15 cellular contexts compared by ENCODE assay signal in the genomic region with DNA sequence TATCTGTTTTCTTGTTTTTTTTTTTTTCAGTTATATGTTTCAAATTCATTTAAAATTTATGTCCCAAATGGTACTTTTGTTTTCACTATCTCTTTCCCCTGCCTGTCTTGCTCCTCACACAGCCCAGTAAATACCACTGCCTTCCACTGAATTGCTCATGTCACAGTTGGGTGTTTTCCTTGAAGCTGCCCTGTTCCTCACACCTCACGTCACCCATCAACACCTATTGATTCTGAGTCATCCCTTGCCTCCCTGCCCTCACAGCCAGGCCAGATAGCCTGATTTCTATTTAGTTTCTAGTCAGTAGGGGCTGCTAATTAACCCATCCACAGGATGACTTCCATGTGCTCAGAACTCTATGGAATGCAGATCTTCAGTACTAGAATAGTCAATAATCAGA. TPM values are rescaled to one million over a fixed set of nuclear protein-coding genes. Genes with fewer than 3 reads are reported as not detected.
DNase-seq lines count a peak whose midpoint lies in the region; ATAC-seq and TF ChIP-seq lines count a peak whose summit lies in the region.
"Had no signal": no experiment of that assay in that cellular context is flagged by ENCODE, and none has a peak within 500 bp of the region (broad histone marks: within the 10 kb centered on the region; RNA-seq: fewer than 3 reads in every experiment).

No MANE protein-coding gene starts in this region.

- H3K4me3 Mint-ChIP-seq in activated CD8-positive, alpha-beta T cell treated with anti-CD3 and anti-CD28 coated beads, Interleukin-2, amount 10 ng/mL, durations not matched to agents 7 days and 5 days, result no peak overlapping the region
- no peak overlapping the region for H3K4me3 Mint-ChIP-seq in activated CD4-positive, alpha-beta T cell treated with anti-CD3 and anti-CD28 coated beads, Interleukin-2, amount 10 ng/mL, durations not matched to agents 7 days and 5 days
- H3K4me3 Mint-ChIP-seq: activated naive CD8-positive, alpha-beta T cell treated with anti-CD3 and anti-CD28 coated beads, Interleukin-2, amount 10 ng/mL, durations not matched to agents 7 days and 5 days; immature natural killer cell had no signal

- H3K36me3 Mint-ChIP-seq in activated CD8-positive, alpha-beta T cell treated with anti-CD3 and anti-CD28 coated beads, Interleukin-2, amount 10 ng/mL, durations not matched to agents 7 days and 5 days (ENCODE audit: low read depth), result no peaks in the 10 kb centered on the region
- no peaks in the 10 kb centered on the region for H3K36me3 Mint-ChIP-seq in activated CD4-positive, alpha-beta T cell treated with anti-CD3 and anti-CD28 coated beads, Interleukin-2, amount 10 ng/mL, durations not matched to agents 7 days and 5 days (ENCODE audit: low read depth)
- H3K36me3 Mint-ChIP-seq: activated naive CD8-positive, alpha-beta T cell treated with anti-CD3 and anti-CD28 coated beads, Interleukin-2, amount 10 ng/mL, durations not matched to agents 7 days and 5 days had no signal

- POLR2A ChIA-PET in GM10248 (lab: Yijun Ruan, JAX), result no interaction called here
- POLR2A ChIA-PET in activated CD8-positive, alpha-beta T cell treated with anti-CD3 and anti-CD28 coated beads, Interleukin-2, amount 10 ng/mL, durations not matched to agents 7 days and 5 days (lab: Charles Lee), result no interaction called here
- POLR2A ChIA-PET in activated CD4-positive, alpha-beta T cell treated with anti-CD3 and anti-CD28 coated beads, Interleukin-2, amount 10 ng/mL, durations not matched to agents 7 days and 5 days (lab: Charles Lee), result no interaction called here

- ATAC-seq in GM19397 (IDR thresholded peaks at IDR 0.05; ENCODE audit: unreplicated experiment), result peak; percentile 94
- peak; percentile 65 for ATAC-seq in HG02852 (IDR thresholded peaks at IDR 0.05; ENCODE audit: unreplicated experiment)
- ATAC-seq in activated CD8-positive, alpha-beta T cell treated with anti-CD3 and anti-CD28 coated beads, Interleukin-2, amount 10 ng/mL, durations not matched to agents 7 days and 5 days, result no peak
- ATAC-seq: right lobe of liver had no signal

- no peak for TF ChIP-seq CTCF in GM10248 (IDR thresholded peaks at IDR 0.05; ENCODE audit: control extremely low read depth, extremely low read depth, low read depth, missing control alignments)

- no peaks in the 10 kb centered on the region for H3K27me3 Mint-ChIP-seq in activated CD8-positive, alpha-beta T cell treated with anti-CD3 and anti-CD28 coated beads, Interleukin-2, amount 10 ng/mL, durations not matched to agents 7 days and 5 days (ENCODE audit: low read depth)
- H3K27me3 Mint-ChIP-seq in activated CD4-positive, alpha-beta T cell treated with anti-CD3 and anti-CD28 coated beads, Interleukin-2, amount 10 ng/mL, durations not matched to agents 7 days and 5 days, result no peaks in the 10 kb centered on the region
- H3K27me3 Mint-ChIP-seq: activated naive CD8-positive, alpha-beta T cell treated with anti-CD3 and anti-CD28 coated beads, Interleukin-2, amount 10 ng/mL, durations not matched to agents 7 days and 5 days had no signal

- H3K27ac Mint-ChIP-seq in activated CD8-positive, alpha-beta T cell treated with anti-CD3 and anti-CD28 coated beads, Interleukin-2, amount 10 ng/mL, durations not matched to agents 7 days and 5 days, result no peak overlapping the region
- no peak overlapping the region for H3K27ac Mint-ChIP-seq in activated CD4-positive, alpha-beta T cell treated with anti-CD3 and anti-CD28 coated beads, Interleukin-2, amount 10 ng/mL, durations not matched to agents 7 days and 5 days
- H3K27ac Mint-ChIP-seq: activated naive CD8-positive, alpha-beta T cell treated with anti-CD3 and anti-CD28 coated beads, Interleukin-2, amount 10 ng/mL, durations not matched to agents 7 days and 5 days; immature natural killer cell had no signal

- CTCF ChIA-PET in GM10248 (lab: Yijun Ruan, JAX), result interaction anchor here (1.0 kb wide), 1 partner anchor 13 kb away, joined by 3 read pairs; no protein-coding TSS in a partner anchor
- CTCF ChIA-PET in activated CD8-positive, alpha-beta T cell treated with anti-CD3 and anti-CD28 coated beads, Interleukin-2, amount 10 ng/mL, durations not matched to agents 7 days and 5 days (lab: Charles Lee), result no interaction called here
- CTCF ChIA-PET in activated CD4-positive, alpha-beta T cell treated with anti-CD3 and anti-CD28 coated beads, Interleukin-2, amount 10 ng/mL, durations not matched to agents 7 days and 5 days (lab: Charles Lee), result no interaction called here

- peaks cover 3% of the 10 kb centered on the region for H3K9me3 Mint-ChIP-seq in activated CD8-positive, alpha-beta T cell treated with anti-CD3 and anti-CD28 coated beads, Interleukin-2, amount 10 ng/mL, durations not matched to agents 7 days and 5 days (ENCODE audit: insufficient read depth)
- peaks cover 3% of the 10 kb centered on the region for H3K9me3 Mint-ChIP-seq in activated CD4-positive, alpha-beta T cell treated with anti-CD3 and anti-CD28 coated beads, Interleukin-2, amount 10 ng/mL, durations not matched to agents 7 days and 5 days

- no peaks in the 10 kb centered on the region for H3K4me1 Mint-ChIP-seq in activated CD8-positive, alpha-beta T cell treated with anti-CD3 and anti-CD28 coated beads, Interleukin-2, amount 10 ng/mL, durations not matched to agents 7 days and 5 days (ENCODE audit: low read depth)
- H3K4me1 Mint-ChIP-seq in activated CD4-positive, alpha-beta T cell treated with anti-CD3 and anti-CD28 coated beads, Interleukin-2, amount 10 ng/mL, durations not matched to agents 7 days and 5 days, result no peaks in the 10 kb centered on the region
- H3K4me1 Mint-ChIP-seq: activated naive CD8-positive, alpha-beta T cell treated with anti-CD3 and anti-CD28 coated beads, Interleukin-2, amount 10 ng/mL, durations not matched to agents 7 days and 5 days; immature natural killer cell had no signal

- DNase-seq in GM10248 (ENCODE audit: extremely low spot score), result peak; percentile 7
- peak; percentile 2 for DNase-seq in NK-92 (lab: John Stamatoyannopoulos, UW; ENCODE audit: unreplicated experiment)
- DNase-seq in AG20443 (ENCODE audit: low spot score), result no peak
- DNase-seq in activated CD8-positive, alpha-beta T cell treated with anti-CD3 and anti-CD28 coated beads, Interleukin-2, amount 10 ng/mL, durations not matched to agents 7 days and 5 days, result no peak
- no peak for DNase-seq in activated CD4-positive, alpha-beta T cell treated with anti-CD3 and anti-CD28 coated beads, Interleukin-2, amount 10 ng/mL, durations not matched to agents 7 days and 5 days
- DNase-seq in NCI-H69 (lab: John Stamatoyannopoulos, UW), result no peak
- DNase-seq: ACHN; activated naive CD8-positive, alpha-beta T cell treated with anti-CD3 and anti-CD28 coated beads, Interleukin-2, amount 10 ng/mL, durations not matched to agents 7 days and 5 days; immature natural killer cell; MM.1S; NCI-H446; right lobe of liver had no signal

RNA-seq across cellular contexts. Expression of a gene that starts 25.3 kb away (rescaled TPM):
- not detected for total RNA-seq in activated CD8-positive, alpha-beta T cell treated with anti-CD3 and anti-CD28 coated beads, Interleukin-2, amount 10 ng/mL, durations not matched to agents 7 days and 5 days
- not detected for total RNA-seq in activated CD4-positive, alpha-beta T cell treated with anti-CD3 and anti-CD28 coated beads, Interleukin-2, amount 10 ng/mL, durations not matched to agents 7 days and 5 days
- total RNA-seq: activated naive CD8-positive, alpha-beta T cell treated with anti-CD3 and anti-CD28 coated beads, Interleukin-2, amount 10 ng/mL, durations not matched to agents 7 days and 5 days; thoracic aorta had no signal

Comparison
In these comparisons a context has a peak if more than half of its experiments do, and no peak if none do; other contexts are left out.
1. DNase-seq: peak in GM10248 (single experiment) and NK-92 (single experiment); none in AG20443 (single experiment), activated CD8-positive, alpha-beta T cell treated with anti-CD3 and anti-CD28 coated beads, Interleukin-2, amount 10 ng/mL, durations not matched to agents 7 days and 5 days (single experiment), activated CD4-positive, alpha-beta T cell treated with anti-CD3 and anti-CD28 coated beads, Interleukin-2, amount 10 ng/mL, durations not matched to agents 7 days and 5 days (single experiment) and NCI-H69 (single experiment).